In genomic region chr11:93741882-93742226, GRCh38 we compare ENCODE assay signal across 8 cellular contexts. TPM values are rescaled to one million over a fixed set of nuclear protein-coding genes. Genes with fewer than 3 reads are reported as not detected.
DNase-seq lines count a peak whose midpoint lies in the region; ATAC-seq and TF ChIP-seq lines count a peak whose summit lies in the region.

No MANE protein-coding gene starts in this region.

- H4K20me1 ChIP-seq in OCI-LY1 (ENCODE audit: insufficient read depth, low read length): peaks cover 3% of the 10 kb centered on the region; the same call in 1 of the 2 replicates

- intact Hi-C loops in activated naive CD4-positive, alpha-beta T cell treated with anti-CD3 and anti-CD28 coated beads for 36 hours (cut with micrococcal nuclease): loop anchor here (1.0 to 10.0 kb wide), 9 partner anchors 42 to 1353 kb away; partner anchors contain the start of genes ANKRD49, CEP295, CWC15 and KDM4D
- intact Hi-C loops in lower lobe of right lung (cut with DNase I) (no loop called here), transverse colon (cut with DNase I; ENCODE audit: low total_unique reads) (no loop called here)

- in situ Hi-C loops in transverse colon (cut with MboI; ENCODE audit: low pct_ligation_motif_present in 1 of 4, low pct_unique_long_range_greater_than_20kb in 1 of 4, low sequenced_read_pairs in 3 of 4): loop anchor here in 2 of 4 donors (25.0 kb wide), 1 partner anchor 745 kb away; the partner anchor contains the start of genes ANKRD49 (in 2 of the 2) and MRE11 (in 2 of the 2)

- DNase-seq in activated naive CD4-positive, alpha-beta T cell treated with anti-CD3 and anti-CD28 coated beads for 36 hours: no peak
- DNase-seq in activated naive CD4-positive, alpha-beta T cell (lab: John Stamatoyannopoulos, UW): no peak
- no peak for DNase-seq in coronary artery (ENCODE audit: low spot score)
- no peak for DNase-seq in lower lobe of right lung
- DNase-seq in transverse colon: peak; percentile 72
- DNase-seq in NCI-H1694 (lab: John Stamatoyannopoulos, UW): no peak

- H3K27ac Mint-ChIP-seq in activated naive CD4-positive, alpha-beta T cell treated with anti-CD3 and anti-CD28 coated beads for 36 hours: peak overlapping the region; percentile 97

- peak overlapping the region; percentile 93 for H3K4me3 Mint-ChIP-seq in activated naive CD4-positive, alpha-beta T cell treated with anti-CD3 and anti-CD28 coated beads for 36 hours

- H2AFZ ChIP-seq in OCI-LY1 (ENCODE audit: low read length): 0 out of 2 replicates have a peak overlapping the region, but pooled peaks have one; percentile 9

- no peaks in the 10 kb centered on the region for H3K27me3 Mint-ChIP-seq in activated naive CD4-positive, alpha-beta T cell treated with anti-CD3 and anti-CD28 coated beads for 36 hours (ENCODE audit: low read depth)

- TF ChIP-seq CTCF in OCI-LY1 (IDR thresholded peaks at IDR 0.05; ENCODE audit: low read length): no peak
- no peak for TF ChIP-seq CTCF in coronary artery (IDR thresholded peaks at IDR 0.05)
- no peak for TF ChIP-seq CTCF in lower lobe of right lung (IDR thresholded peaks at IDR 0.05)
- TF ChIP-seq CTCF in transverse colon (IDR thresholded peaks at IDR 0.05): no peak

- no peaks in the 10 kb centered on the region for H3K9me3 Mint-ChIP-seq in activated naive CD4-positive, alpha-beta T cell treated with anti-CD3 and anti-CD28 coated beads for 36 hours

- peak overlapping the region; percentile 93 for H3K9ac ChIP-seq in OCI-LY1 (ENCODE audit: low read length)

- H3K27ac ChIP-seq in OCI-LY1 (ENCODE audit: low read depth, low read length, poor library complexity, severe bottlenecking) (peak overlapping the region; percentile 82), coronary artery (peak overlapping the region; percentile 87 to 98), lower lobe of right lung (peak overlapping the region; percentile 94), transverse colon (peak overlapping the region; percentile 93 to 98 (median 94))

- CTCF ChIA-PET in activated naive CD4-positive, alpha-beta T cell treated with anti-CD3 and anti-CD28 coated beads for 36 hours (lab: Charles Lee): interaction anchor here (0.6 to 2.2 kb wide), 5 partner anchors 24 to 44 kb away, joined by 3 to 10 read pairs (median 4); partner anchors contain the start of gene MED17

- no peaks in the 10 kb centered on the region for H3K9me3 ChIP-seq in OCI-LY1 (ENCODE audit: low read length)
- H3K9me3 ChIP-seq in lower lobe of right lung: no peaks in the 10 kb centered on the region
- H3K9me3 ChIP-seq in transverse colon: no peaks in the 10 kb centered on the region

- H3K4me1 ChIP-seq in OCI-LY1 (ENCODE audit: insufficient read depth, low read length, severe bottlenecking) (peaks cover 50% of the 10 kb centered on the region), lower lobe of right lung (peaks cover 55% of the 10 kb centered on the region), transverse colon (peaks cover 21 to 76% (median 49%) of the 10 kb centered on the region in 4 donors)

- WGBS in transverse colon (ENCODE audit: low coverage in 1 of 2), 2 donors: 0 to 2% methylated on average over 7 to 8 of the region's 8 CpGs

- H3K4me3 ChIP-seq in OCI-LY1 (ENCODE audit: low read depth, low read length, poor library complexity, severe bottlenecking): peak overlapping the region; percentile 83
- peak overlapping the region; percentile 80 for H3K4me3 ChIP-seq in coronary artery
- peak overlapping the region; percentile 84 for H3K4me3 ChIP-seq in lower lobe of right lung
- H3K4me3 ChIP-seq in transverse colon: peak overlapping the region; percentile 16 to 80 (median 69)

- H3K79me2 ChIP-seq in OCI-LY1 (ENCODE audit: insufficient read depth, low read length): peaks cover 55% of the 10 kb centered on the region

- TF ChIP-seq POLR2A in transverse colon (IDR thresholded peaks at IDR 0.05): no peak

- peaks cover 51% of the 10 kb centered on the region for H3K36me3 Mint-ChIP-seq in activated naive CD4-positive, alpha-beta T cell treated with anti-CD3 and anti-CD28 coated beads for 36 hours (ENCODE audit: low read depth)

- H3K4me2 ChIP-seq in OCI-LY1 (ENCODE audit: low read length): peak overlapping the region; percentile 67

- H3K36me3 ChIP-seq in OCI-LY1 (ENCODE audit: insufficient read depth, low read length) (peaks cover 48% of the 10 kb centered on the region), lower lobe of right lung (peaks cover 34% of the 10 kb centered on the region), transverse colon (peaks cover 0 to 16% (median 3%) of the 10 kb centered on the region in 4 donors)

- H3K9me2 ChIP-seq in OCI-LY1 (ENCODE audit: low read depth, low read length): no peaks in the 10 kb centered on the region

- peak; percentile 17 for ATAC-seq in HG02884 (IDR thresholded peaks at IDR 0.05; ENCODE audit: unreplicated experiment)
- ATAC-seq in lower lobe of right lung: peak; percentile 75 to 80

- H3K4me1 Mint-ChIP-seq in activated naive CD4-positive, alpha-beta T cell treated with anti-CD3 and anti-CD28 coated beads for 36 hours (ENCODE audit: low read depth): peaks cover 41% of the 10 kb centered on the region

- no peaks in the 10 kb centered on the region for H3F3A ChIP-seq in OCI-LY1 (ENCODE audit: insufficient read depth, low read length)

- no peaks in the 10 kb centered on the region for H3K27me3 ChIP-seq in OCI-LY1 (ENCODE audit: insufficient read depth, low read length)
- H3K27me3 ChIP-seq in lower lobe of right lung (ENCODE audit: low read depth): no peaks in the 10 kb centered on the region
- no peaks in the 10 kb centered on the region for H3K27me3 ChIP-seq in transverse colon

- no peak for TF ChIP-seq EP300 in transverse colon (IDR thresholded peaks at IDR 0.05; ENCODE audit: low read depth)

RNA-seq across cellular contexts. Expression of gene C11orf54, which starts 0.4 kb away (rescaled TPM):
- 10 to 100 TPM; 15.1 to 16.3 TPM for total RNA-seq in activated naive CD4-positive, alpha-beta T cell treated with anti-CD3 and anti-CD28 coated beads for 36 hours
- total RNA-seq in lower lobe of right lung: 50.2 TPM
- total RNA-seq in transverse colon: 100 to 1,000 TPM in 2 of 4 donors, 10 to 100 TPM in 2; 33.3 to 160 (median 105) TPM

RNA-seq across cellular contexts. Expression of gene TAF1D, which starts 0.6 kb away (rescaled TPM):
- total RNA-seq in activated naive CD4-positive, alpha-beta T cell treated with anti-CD3 and anti-CD28 coated beads for 36 hours: 100 to 1,000 TPM; 442 to 482 TPM
- total RNA-seq in lower lobe of right lung (83.2 TPM), transverse colon (100 to 1,000 TPM; 105 to 444 (median 166) TPM)

RNA-seq across cellular contexts. Expression of gene MED17, which starts 42.2 kb away (rescaled TPM):
- 10 to 100 TPM; 19.4 to 22.6 TPM for total RNA-seq in activated naive CD4-positive, alpha-beta T cell treated with anti-CD3 and anti-CD28 coated beads for 36 hours
- total RNA-seq in lower lobe of right lung: 30.8 TPM
- 10 to 100 TPM; 17.1 to 29.1 (median 25.1) TPM for total RNA-seq in transverse colon
